ENCODE assay signal across 8 cellular contexts in genomic region chr10:31318382-31318853, GRCh38. TPM values are rescaled to one million over a fixed set of nuclear protein-coding genes. Genes with fewer than 3 reads are reported as not detected.
DNase-seq lines count a peak whose midpoint lies in the region; ATAC-seq and TF ChIP-seq lines count a peak whose summit lies in the region.

No MANE protein-coding gene starts in this region.

- WGBS in ovary, 3 donors, result 0 to 1% (median 0%) methylated on average over 10 to 32 of the region's 32 CpGs

- H3K27me3 ChIP-seq in ovary (no peaks in the 10 kb centered on the region), vagina (no peaks in the 10 kb centered on the region)

- no peaks in the 10 kb centered on the region for H3K9me3 ChIP-seq in ovary
- no peaks in the 10 kb centered on the region for H3K9me3 ChIP-seq in vagina

- TF ChIP-seq EP300 in ovary (IDR thresholded peaks at IDR 0.05), result no peak

- peak overlapping the region; percentile 95 for H3K4me3 ChIP-seq in ovary
- peak overlapping the region; percentile 89 to 92 for H3K4me3 ChIP-seq in vagina

- intact Hi-C loops in ovary (cut with DNase I), result loop anchor here (5.0 to 10.0 kb wide), 4 partner anchors 286 to 534 kb away; no protein-coding TSS in a partner anchor
- intact Hi-C loops in vagina (cut with DNase I), result loop anchor here (5.0 kb wide), 1 partner anchor 489 kb away; no protein-coding TSS in a partner anchor

- peak; percentile 68 for ATAC-seq in GM19035 (IDR thresholded peaks at IDR 0.05; ENCODE audit: unreplicated experiment)
- ATAC-seq in HG03175 (IDR thresholded peaks at IDR 0.05; ENCODE audit: unreplicated experiment), result peak; percentile 78

- H3K4me1 ChIP-seq in ovary (ENCODE audit: insufficient read depth) (no peaks in the 10 kb centered on the region), vagina (peaks cover 3% of the 10 kb centered on the region)

- no peak for TF ChIP-seq CTCF in ovary (IDR thresholded peaks at IDR 0.05)
- TF ChIP-seq CTCF in vagina (IDR thresholded peaks at IDR 0.05), result no peak

- TF ChIP-seq POLR2A in ovary (IDR thresholded peaks at IDR 0.05) (no peak), vagina (IDR thresholded peaks at IDR 0.05) (no peak)

- no peaks in the 10 kb centered on the region for H3K36me3 ChIP-seq in ovary
- H3K36me3 ChIP-seq in vagina, result no peaks in the 10 kb centered on the region

- DNase-seq in C1 segment of cervical spinal cord (lab: John Stamatoyannopoulos, UW), result peak in 10 of 14 donors; percentile 26 to 70 (median 52)
- peak; percentile 88 for DNase-seq in RKO (ENCODE audit: low spot score)
- DNase-seq in activated naive CD4-positive, alpha-beta T cell treated with Interleukin-2 at 50 U/mL for 16 hours, result peak; percentile 70
- DNase-seq in glomerular visceral epithelial cell (ENCODE audit: extremely low spot score), result peak; percentile 75
- DNase-seq in ovary, result peak in 4 of 5 donors; percentile 36 to 68 (median 64)
- DNase-seq in vagina (ENCODE audit: extremely low spot score in 2 of 2), result peak in 1 of 2 donors; percentile 92

- peak overlapping the region; percentile 66 to 74 for H3K27ac ChIP-seq in ovary
- H3K27ac ChIP-seq in vagina, result peak overlapping the region; percentile 99

RNA-seq across cellular contexts. Expression of gene ZEB1, which starts 0.6 kb away (rescaled TPM):
- total RNA-seq in ovary, result 10 to 100 TPM; 23.3 to 48.4 (median 40.7) TPM
- polyA plus RNA-seq in ovary, result 10 to 100 TPM; 11.0 to 26.8 TPM
- total RNA-seq in vagina, result 82.7 TPM
